1 cellular context compared by ENCODE assay signal in genomic region chr19:13117772-13118423, GRCh38.
TF ChIP-seq lines count a peak whose summit lies in the region.

Gene NACC1, plus strand, starts transcription at chr19:13118264. Its CDS starts 16,944 bp downstream, at chr19:13135208.

TF ChIP-seq in HepG2, 621 proteins besides CTCF, POLR2A, EP300 and RAD21 (continued from another document and continues in another):
- peak; percentile 57 for TF ChIP-seq ZBTB43 (CRISPR knock-in tag; conservative IDR thresholded peaks at IDR 0.05)
- no peak for TF ChIP-seq ZFYVE20 (CRISPR knock-in tag; IDR thresholded peaks at IDR 0.05; ENCODE audit: borderline replicate concordance, low read depth)
- no peak for TF ChIP-seq EHMT2 (IDR thresholded peaks at IDR 0.05; ENCODE audit: borderline replicate concordance, low read depth, low read length)
- TF ChIP-seq PAXIP1 (CRISPR knock-in tag; conservative IDR thresholded peaks at IDR 0.05) = no peak
- TF ChIP-seq ZNF296 (CRISPR knock-in tag; conservative IDR thresholded peaks at IDR 0.05) = no peak
- no peak for TF ChIP-seq DDIT3 (CRISPR knock-in tag; IDR thresholded peaks at IDR 0.05)
- no peak for TF ChIP-seq CENPT (CRISPR knock-in tag; IDR thresholded peaks at IDR 0.05; ENCODE audit: low read depth)
- TF ChIP-seq ZNF546 (CRISPR knock-in tag; conservative IDR thresholded peaks at IDR 0.05) = no peak
- no peak for TF ChIP-seq ZNF740 (CRISPR knock-in tag; IDR thresholded peaks at IDR 0.05)
- TF ChIP-seq ZNF629 (CRISPR knock-in tag; conservative IDR thresholded peaks at IDR 0.05) = peak; percentile 90
- no peak for TF ChIP-seq RXRA (CRISPR knock-in tag; IDR thresholded peaks at IDR 0.05)
- no peak for TF ChIP-seq ZBED4 (CRISPR knock-in tag; IDR thresholded peaks at IDR 0.05; ENCODE audit: borderline replicate concordance)
- no peak for TF ChIP-seq CEBPZ (IDR thresholded peaks at IDR 0.05; ENCODE audit: low read length)
- TF ChIP-seq ZNF225 (CRISPR knock-in tag; IDR thresholded peaks at IDR 0.05) = no peak
- peak; percentile 26 for TF ChIP-seq ZFX (CRISPR knock-in tag; IDR thresholded peaks at IDR 0.05; ENCODE audit: low read depth)
- TF ChIP-seq ZNF564 (CRISPR knock-in tag; IDR thresholded peaks at IDR 0.05) = peak; percentile 36; the same call in 1 of the 2 replicates
- peak; percentile 66; the same call in 1 of the 2 replicates for TF ChIP-seq SIN3A (IDR thresholded peaks at IDR 0.05; ENCODE audit: borderline replicate concordance, low read depth, low read length)
- TF ChIP-seq HBP1 (CRISPR knock-in tag; IDR thresholded peaks at IDR 0.05; ENCODE audit: low read depth) = peak; percentile 90
- TF ChIP-seq ZNF281 (CRISPR knock-in tag; IDR thresholded peaks at IDR 0.05; ENCODE audit: borderline replicate concordance) = no peak
- no peak for TF ChIP-seq CREB3 (CRISPR knock-in tag; IDR thresholded peaks at IDR 0.05)
- no peak for TF ChIP-seq ZNF772 (CRISPR knock-in tag; IDR thresholded peaks at IDR 0.05)
- no peak for TF ChIP-seq ZNF235 (CRISPR knock-in tag; IDR thresholded peaks at IDR 0.05; ENCODE audit: borderline replicate concordance)
- no peak for TF ChIP-seq ZNF362 (CRISPR knock-in tag; IDR thresholded peaks at IDR 0.05; ENCODE audit: borderline replicate concordance)
- no peak for TF ChIP-seq PRDM10 (CRISPR knock-in tag; IDR thresholded peaks at IDR 0.05; ENCODE audit: low read depth)
- TF ChIP-seq KDM3A (CRISPR knock-in tag; IDR thresholded peaks at IDR 0.05; ENCODE audit: low read depth) = no peak
- no peak for TF ChIP-seq NCOA1 (CRISPR knock-in tag; IDR thresholded peaks at IDR 0.05)
- TF ChIP-seq ZSCAN25 (CRISPR knock-in tag; IDR thresholded peaks at IDR 0.05) = 0 out of 2 replicates have a peak, but pooled peaks have one; percentile 61
- no peak for TF ChIP-seq ZNF468 (CRISPR knock-in tag; IDR thresholded peaks at IDR 0.05)
- no peak for TF ChIP-seq EEA1 (CRISPR knock-in tag; IDR thresholded peaks at IDR 0.05; ENCODE audit: borderline replicate concordance)
- no peak for TF ChIP-seq ZNF17 (CRISPR knock-in tag; IDR thresholded peaks at IDR 0.05)
- TF ChIP-seq SAP130 (CRISPR knock-in tag; IDR thresholded peaks at IDR 0.05; ENCODE audit: low read depth) = peak; percentile 77
- TF ChIP-seq ZMYM3 (CRISPR knock-in tag; IDR thresholded peaks at IDR 0.05) = peak; percentile 91; the same call in 1 of the 2 replicates
